11 cellular contexts compared by ENCODE assay signal in genomic region chr6:21740719-21741118, GRCh38.
A peak's percentile ranks its signal among the peaks of the same experiment; 100 is the strongest.
DNase-seq lines count a peak whose midpoint lies in the region; ATAC-seq, FAIRE-seq and TF ChIP-seq lines count a peak whose summit lies in the region.
"Had no signal": no experiment of that assay in that cellular context is flagged by ENCODE, and none has a peak within 500 bp of the region (broad histone marks: within the 10 kb centered on the region; RNA-seq: fewer than 3 reads in every experiment).

No MANE protein-coding gene starts in this region.

- H3K4me1 ChIP-seq in A549 (peaks cover 60% of the 10 kb centered on the region), HUES64 (ENCODE audit: insufficient read depth, low read length) (peaks cover 75% of the 10 kb centered on the region)

- TF ChIP-seq POLR2A in A549 (IDR thresholded peaks at IDR 0.05; ENCODE audit: low read length), result no peak

- no peak for TF ChIP-seq CTCF in A549 (IDR thresholded peaks at IDR 0.05)
- no peak for TF ChIP-seq CTCF in WTC11 (IDR thresholded peaks at IDR 0.05)

- H3K9ac ChIP-seq in HUES64 (ENCODE audit: low read depth, low read length), result peak overlapping the region; percentile 64; the same call in 1 of the 2 replicates
- H3K9ac ChIP-seq: BLaER1 had no signal

- peak overlapping the region; percentile 72 to 89 for H3K27ac ChIP-seq in A549
- H3K27ac ChIP-seq in HUES64 (ENCODE audit: low read depth, low read length), result peak overlapping the region; percentile 95
- H3K27ac ChIP-seq: BLaER1 had no signal

- H3K4me1 Mint-ChIP-seq in WTC11, result peaks cover 81% of the 10 kb centered on the region
- H3K4me1 Mint-ChIP-seq: activated B cell treated with CpG ODN at 0.5 μM for 24 hours had no signal

- H3K36me3 ChIP-seq in HUES64 (ENCODE audit: insufficient read depth, low read length), result no peaks in the 10 kb centered on the region
- H3K36me3 ChIP-seq: BLaER1 had no signal

- ATAC-seq in A549 (no peak), WTC11 (no peak), GM18870 (IDR thresholded peaks at IDR 0.05; ENCODE audit: unreplicated experiment) (no peak), HG03025 (IDR thresholded peaks at IDR 0.05; ENCODE audit: low FRiP score, unreplicated experiment) (no peak)

- H3K27ac Mint-ChIP-seq in WTC11, result peak overlapping the region; percentile 97
- H3K27ac Mint-ChIP-seq: activated B cell treated with CpG ODN at 0.5 μM for 24 hours had no signal

- no peak for TF ChIP-seq EP300 in A549 (IDR thresholded peaks at IDR 0.05)

- H3K9me3 Mint-ChIP-seq in WTC11, result 0 out of 2 replicates have a peak, but pooled peaks cover 3% of the 10 kb centered on the region
- H3K9me3 Mint-ChIP-seq: activated B cell treated with CpG ODN at 0.5 μM for 24 hours had no signal

- H3K4me3 ChIP-seq in A549, result no peak overlapping the region
- H3K4me3 ChIP-seq in HUES64 (ENCODE audit: low read length), result peak overlapping the region; percentile 42
- H3K4me3 ChIP-seq: BLaER1 had no signal

- POLR2A ChIA-PET in A549 (lab: Yijun Ruan, JAX), result interaction anchor here (1.1 kb wide), 1 partner anchor 147 kb away, joined by 3 read pairs; the partner anchor contains the start of gene SOX4
- POLR2A ChIA-PET in WTC11 (lab: Charles Lee), result interaction anchor here (0.6 to 4.6 kb wide), 2 partner anchors 83 to 147 kb away, joined by 4 to 25 read pairs; partner anchors contain the start of gene SOX4

- CTCF ChIA-PET in A549 (lab: Yijun Ruan, JAX), result no interaction called here
- CTCF ChIA-PET in WTC11 (lab: Charles Lee), result interaction anchor here (1.0 to 2.2 kb wide), 5 partner anchors 9 to 195 kb away, joined by 3 to 8 read pairs (median 6); partner anchors contain the start of gene SOX4

- TF ChIP-seq RAD21 in A549 (conservative IDR thresholded peaks at IDR 0.05 in 1 of 2, IDR thresholded peaks at IDR 0.05 in 1 of 2), result no peak

- peaks cover 6% of the 10 kb centered on the region; the same call in 1 of the 2 replicates for H3K36me3 Mint-ChIP-seq in WTC11

- peak overlapping the region; percentile 61 for H3K4me2 ChIP-seq in A549
- H3K4me2 ChIP-seq: BLaER1 had no signal

- no peak for FAIRE-seq in A549 (lab: Jason Lieb, UNC)

- H3K27me3 Mint-ChIP-seq in WTC11 (ENCODE audit: low read depth), result no peaks in the 10 kb centered on the region
- H3K27me3 Mint-ChIP-seq: activated B cell treated with CpG ODN at 0.5 μM for 24 hours had no signal

- WGBS in A549 (ENCODE audit: missing lambda C conversion rate), result 51% methylated on average over 3 of the region's 3 CpGs
- 6% methylated on average over 2 of the region's 3 CpGs for WGBS in HUES64

- H3K27me3 ChIP-seq in HUES64 (ENCODE audit: insufficient read depth, low read length), result no peaks in the 10 kb centered on the region
- H3K27me3 ChIP-seq: BLaER1 had no signal

- DNase-seq in A549 (ENCODE audit: low read depth in 1 of 2, low spot score in 1 of 2), result no peak
- DNase-seq in WTC11 (ENCODE audit: low spot score), result no peak
- DNase-seq in hepatic stellate cell (ENCODE audit: low spot score), result peak; percentile 27
- no peak for DNase-seq in germinal center (ENCODE audit: low spot score)
- no peak for DNase-seq in 8988T
- DNase-seq: activated B cell treated with CpG ODN at 0.5 μM for 24 hours, cerebellar nuclear complex had no signal

- no peaks in the 10 kb centered on the region for H3K9me3 ChIP-seq in A549
- no peaks in the 10 kb centered on the region for H3K9me3 ChIP-seq in HUES64 (ENCODE audit: insufficient read depth, low read depth, low read length)
- H3K9me3 ChIP-seq: BLaER1 had no signal

- peak overlapping the region; percentile 61 for H3K4me3 Mint-ChIP-seq in WTC11
- H3K4me3 Mint-ChIP-seq: activated B cell treated with CpG ODN at 0.5 μM for 24 hours had no signal

TF ChIP-seq in A549, 52 proteins besides CTCF, POLR2A, EP300 and RAD21:
- peak; percentile 12; the same call in 1 of the 2 replicates for TF ChIP-seq GATA3 (IDR thresholded peaks at IDR 0.05; ENCODE audit: borderline replicate concordance)
- TF ChIP-seq CEBPB (IDR thresholded peaks at IDR 0.05), result no peak

TF ChIP-seq in WTC11, 78 proteins besides CTCF, POLR2A, EP300 and RAD21:
- TF ChIP-seq RELA (CRISPR knock-in tag; IDR thresholded peaks at IDR 0.05; ENCODE audit: borderline replicate concordance) (no peak), ERG (CRISPR knock-in tag; IDR thresholded peaks at IDR 0.05) (no peak), ATF1 (CRISPR knock-in tag; IDR thresholded peaks at IDR 0.05) (no peak), EMX1 (CRISPR knock-in tag; IDR thresholded peaks at IDR 0.05) (no peak), ELF4 (CRISPR knock-in tag; IDR thresholded peaks at IDR 0.05; ENCODE audit: low read depth) (no peak)
